5 cellular contexts compared by ENCODE assay signal in the genomic region with DNA sequence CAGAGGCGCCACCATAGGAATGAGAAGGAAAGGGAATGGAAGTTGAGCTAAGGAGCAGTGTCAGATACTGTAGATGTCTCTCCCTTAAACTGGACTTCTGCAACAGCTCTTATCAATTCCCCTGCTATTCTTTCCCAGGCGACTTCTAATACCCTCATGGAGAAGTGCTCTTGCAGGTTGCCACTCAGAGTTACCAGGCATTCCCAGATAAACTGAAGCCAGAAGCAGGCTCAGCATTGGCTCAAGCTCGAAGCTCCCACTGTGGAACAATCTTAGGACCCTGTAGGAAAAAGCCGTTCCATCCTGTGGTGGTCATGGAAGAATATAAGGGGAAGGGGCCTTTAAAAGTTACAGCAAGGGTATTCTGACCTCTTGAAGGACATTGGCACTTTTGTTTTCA.
"Had no signal": no experiment of that assay in that cellular context is flagged by ENCODE, and none has a peak within 500 bp of the region (broad histone marks: within the 10 kb centered on the region; RNA-seq: fewer than 3 reads in every experiment).

No MANE protein-coding gene starts in this region.

- H3K4me3 ChIP-seq: GM23338, K562 had no signal

- DNase-seq: H9, HCEC 1CT, IMR-90 had no signal

- ATAC-seq: GM23338, K562 had no signal
